ENCODE assay signal across 17 cellular contexts in genomic region chr22:19070397-19071169, GRCh38. TPM values are rescaled to one million over a fixed set of nuclear protein-coding genes. Genes with fewer than 3 reads are reported as not detected.
DNase-seq lines count a peak whose midpoint lies in the region; ATAC-seq, FAIRE-seq and TF ChIP-seq lines count a peak whose summit lies in the region.
"Had no signal": no experiment of that assay in that cellular context is flagged by ENCODE, and none has a peak within 500 bp of the region (broad histone marks: within the 10 kb centered on the region; RNA-seq: fewer than 3 reads in every experiment).

No MANE protein-coding gene starts in this region.

- H3K4me1 Mint-ChIP-seq in activated CD8-positive, alpha-beta memory T cell treated with anti-CD3 and anti-CD28 coated beads, Interleukin-2, amount 10 ng/mL, durations not matched to agents 7 days and 5 days: no peaks in the 10 kb centered on the region
- H3K4me1 Mint-ChIP-seq in osteocyte (ENCODE audit: unreplicated experiment): peaks cover 1% of the 10 kb centered on the region

- H2BK20ac ChIP-seq in H1 (ENCODE audit: low read length): no peak overlapping the region

- no peak overlapping the region; the same call in 1 of the 2 replicates for H4K8ac ChIP-seq in H1 (ENCODE audit: extremely low read depth, insufficient read depth, low read length)

- H2BK15ac ChIP-seq in H1 (ENCODE audit: low read length): no peak overlapping the region

- DNase-seq in activated CD8-positive, alpha-beta memory T cell treated with anti-CD3 and anti-CD28 coated beads for 24 hours: peak; percentile 42
- no peak for DNase-seq in activated CD8-positive, alpha-beta memory T cell treated with anti-CD3 and anti-CD28 coated beads, Interleukin-2, amount 10 ng/mL, durations not matched to agents 7 days and 5 days
- DNase-seq in NCI-H146 treated with DMSO at 0.1 percent for 48 hours (lab: John Stamatoyannopoulos, UW; ENCODE audit: unreplicated experiment): peak; percentile 19
- no peak for DNase-seq in H1 (ENCODE audit: low read depth in 1 of 2, low spot score in 2 of 2)
- peak; percentile 76 for DNase-seq in osteocyte (ENCODE audit: extremely low spot score, unreplicated experiment)
- no peak for DNase-seq in GDM1 (lab: John Stamatoyannopoulos, UW)
- no peak for DNase-seq in nucleus accumbens (lab: John Stamatoyannopoulos, UW)
- DNase-seq: 8988T, KG1, NCI-H1092 treated with DMSO at 0.1 percent for 48 hours, NCI-H1930, NCI-H2171 treated with DMSO at 0.1 percent for 48 hours had no signal

- ATAC-seq in activated CD8-positive, alpha-beta memory T cell treated with anti-CD3 and anti-CD28 coated beads, Interleukin-2, amount 10 ng/mL, durations not matched to agents 7 days and 5 days: no peak
- ATAC-seq in HG02763 (IDR thresholded peaks at IDR 0.05; ENCODE audit: unreplicated experiment): no peak
- ATAC-seq: HCT116 had no signal

- no peaks in the 10 kb centered on the region for H3K27me3 Mint-ChIP-seq in activated CD8-positive, alpha-beta memory T cell treated with anti-CD3 and anti-CD28 coated beads, Interleukin-2, amount 10 ng/mL, durations not matched to agents 7 days and 5 days
- no peaks in the 10 kb centered on the region for H3K27me3 Mint-ChIP-seq in osteocyte (ENCODE audit: unreplicated experiment)

- no peak overlapping the region for H3K23ac ChIP-seq in H1 (ENCODE audit: insufficient read length)

- no peaks in the 10 kb centered on the region for H3K27me3 ChIP-seq in H1 (replicated peaks in 1 of 4; ENCODE audit: control insufficient read depth in 3 of 4, extremely low read depth in 1 of 4, insufficient read depth in 3 of 4, low read length in 3 of 4)
- H3K27me3 ChIP-seq: BLaER1 had no signal

- H3K36me3 Mint-ChIP-seq in activated CD8-positive, alpha-beta memory T cell treated with anti-CD3 and anti-CD28 coated beads, Interleukin-2, amount 10 ng/mL, durations not matched to agents 7 days and 5 days: peaks cover 13% of the 10 kb centered on the region
- H3K36me3 Mint-ChIP-seq in osteocyte (ENCODE audit: unreplicated experiment): peaks cover 18% of the 10 kb centered on the region

- no peak overlapping the region for H2BK12ac ChIP-seq in H1 (ENCODE audit: low read depth, low read length)

- H3K79me2 ChIP-seq in H1 (ENCODE audit: control insufficient read depth in 1 of 2, insufficient read depth in 2 of 2, low read length in 2 of 2): peaks cover 0 to 5% of the 10 kb centered on the region in 2 experiments; a peak in 3 of 4 replicates

- no peak overlapping the region for H3K27ac Mint-ChIP-seq in activated CD8-positive, alpha-beta memory T cell treated with anti-CD3 and anti-CD28 coated beads, Interleukin-2, amount 10 ng/mL, durations not matched to agents 7 days and 5 days
- no peak overlapping the region for H3K27ac Mint-ChIP-seq in osteocyte (ENCODE audit: unreplicated experiment)

- no peak overlapping the region for H3K18ac ChIP-seq in H1 (ENCODE audit: extremely low read depth, low read length)

- H3K9me3 ChIP-seq in H1 (ENCODE audit: insufficient read depth in 2 of 2, low read depth in 1 of 2, low read length in 1 of 2): no peaks in the 10 kb centered on the region
- H3K9me3 ChIP-seq: BLaER1 had no signal

- WGBS in H1 (ENCODE audit: extremely low coverage in 1 of 2, insufficient coverage in 1 of 2, insufficient read length in 1 of 2, insufficient replicate concordance in 2 of 2, low coverage in 1 of 2, low lambda C conversion rate in 2 of 2, missing lambda C conversion rate in 1 of 2), 2 experiments: 91% methylated on average over 5 of the region's 5 CpGs; no CpG with 5 or more reads in 1 of the 2 experiments

- H3K56ac ChIP-seq in H1 (replicated peaks; ENCODE audit: insufficient read length, low read depth, low read length): no peak overlapping the region

- no peak overlapping the region for H2AFZ ChIP-seq in H1 (ENCODE audit: low read length)

- TF ChIP-seq CTCF in H1 (IDR thresholded peaks at IDR 0.05; ENCODE audit: control extremely low read depth in 1 of 3, insufficient read depth in 1 of 3, low read depth in 1 of 3, low read length in 3 of 3): no peak
- no peak for TF ChIP-seq CTCF in osteocyte (IDR thresholded peaks at IDR 0.05)

- H3K27ac ChIP-seq in H1 (ENCODE audit: low read depth, low read length): 0 out of 2 replicates have a peak overlapping the region, but pooled peaks have one; percentile 26
- H3K27ac ChIP-seq: BLaER1, HL-60 had no signal

- no peak for TF ChIP-seq POLR2A in H1 (IDR thresholded peaks at IDR 0.05; ENCODE audit: control extremely low read depth in 1 of 2, low read depth in 2 of 2, low read length in 2 of 2)

- CTCF ChIA-PET in activated CD8-positive, alpha-beta memory T cell treated with anti-CD3 and anti-CD28 coated beads, Interleukin-2, amount 10 ng/mL, durations not matched to agents 7 days and 5 days (lab: Charles Lee): no interaction called here
- CTCF ChIA-PET in H1 (lab: Charles Lee; ENCODE audit: partially characterized antibody): no interaction called here

- TF ChIP-seq RAD21 in H1 (IDR thresholded peaks at IDR 0.05 in 1 of 2, conservative IDR thresholded peaks at IDR 0.05 in 1 of 2; ENCODE audit: low read depth in 2 of 2, low read length in 2 of 2): no peak

- no peaks in the 10 kb centered on the region for H3K9me3 Mint-ChIP-seq in activated CD8-positive, alpha-beta memory T cell treated with anti-CD3 and anti-CD28 coated beads, Interleukin-2, amount 10 ng/mL, durations not matched to agents 7 days and 5 days (ENCODE audit: low read depth)
- no peaks in the 10 kb centered on the region for H3K9me3 Mint-ChIP-seq in osteocyte (ENCODE audit: unreplicated experiment)

- no peaks in the 10 kb centered on the region for H3K23me2 ChIP-seq in H1 (ENCODE audit: low read depth, low read length)

- H2BK5ac ChIP-seq in H1 (ENCODE audit: low read depth, low read length): no peak overlapping the region

- H3K79me1 ChIP-seq in H1 (ENCODE audit: low read depth, low read length): peaks cover 9% of the 10 kb centered on the region; the same call in 1 of the 2 replicates

- peaks cover 2 to 11% (median 5%) of the 10 kb centered on the region in 4 experiments; a peak in 6 of 8 replicates for H3K36me3 ChIP-seq in H1 (ENCODE audit: control insufficient read depth in 2 of 4, insufficient read depth in 4 of 4, low read length in 3 of 4)

- H3K4me2 ChIP-seq in H1 (ENCODE audit: insufficient read depth in 1 of 2, low read depth in 2 of 2, low read length in 2 of 2): no peak overlapping the region
- H3K4me2 ChIP-seq: BLaER1 had no signal

- no peak overlapping the region for H2BK120ac ChIP-seq in H1 (replicated peaks; ENCODE audit: low read depth, low read length)

- H4K5ac ChIP-seq in H1 (ENCODE audit: insufficient read length, low read depth, low read length): no peak overlapping the region

- H3K14ac ChIP-seq in H1 (ENCODE audit: insufficient read length): no peak overlapping the region

- no peak overlapping the region for H3K4me3 Mint-ChIP-seq in activated CD8-positive, alpha-beta memory T cell treated with anti-CD3 and anti-CD28 coated beads, Interleukin-2, amount 10 ng/mL, durations not matched to agents 7 days and 5 days
- no peak overlapping the region for H3K4me3 Mint-ChIP-seq in osteocyte (ENCODE audit: unreplicated experiment)

- H2AK5ac ChIP-seq in H1 (ENCODE audit: low read depth, low read length): no peak overlapping the region

- no peak for TF ChIP-seq EP300 in H1 (IDR thresholded peaks at IDR 0.05; ENCODE audit: borderline replicate concordance in 1 of 2, low read depth in 2 of 2, low read length in 2 of 2)

- no peak overlapping the region for H4K91ac ChIP-seq in H1 (replicated peaks; ENCODE audit: insufficient read length, low read length)

- POLR2A ChIA-PET in H1 (lab: Charles Lee; ENCODE audit: partially characterized antibody): interaction anchor here (1.0 kb wide), 1 partner anchor 23 kb away, joined by 4 read pairs; no protein-coding TSS in a partner anchor

- H3K9ac ChIP-seq in H1 (replicated peaks in 1 of 4; ENCODE audit: extremely low read depth in 1 of 4, low read depth in 3 of 4, low read length in 3 of 4): no peak overlapping the region; a peak in 1 of 7 replicates
- H3K9ac ChIP-seq: BLaER1 had no signal

- H3K4me1 ChIP-seq in H1 (replicated peaks in 1 of 4; ENCODE audit: control insufficient read depth in 3 of 4, insufficient read depth in 4 of 4, low read length in 3 of 4): no peaks in the 10 kb centered on the region
- H3K4me1 ChIP-seq: BLaER1 had no signal

- no peak overlapping the region for H3K4me3 ChIP-seq in H1 (ENCODE audit: extremely low read depth in 1 of 4, insufficient read depth in 2 of 4, low read depth in 3 of 4, low read length in 4 of 4)
- H3K4me3 ChIP-seq: BLaER1 had no signal

- H4K20me1 ChIP-seq in H1 (replicated peaks in 1 of 2; ENCODE audit: control insufficient read depth in 1 of 2, insufficient read depth in 2 of 2, low read length in 2 of 2): peaks cover 9 to 17% of the 10 kb centered on the region in 2 experiments

- H3K4ac ChIP-seq in H1 (replicated peaks; ENCODE audit: insufficient read length, low read depth, low read length): no peak overlapping the region

- no peak for FAIRE-seq in H1 (lab: Jason Lieb, UNC)
- FAIRE-seq: GM18507 had no signal

TF ChIP-seq in H1, 55 proteins besides CTCF, POLR2A, EP300 and RAD21 (continues in another document):
- no peak for TF ChIP-seq BCL11A (IDR thresholded peaks at IDR 0.05; ENCODE audit: low read depth in 2 of 2, low read length in 2 of 2)
- no peak for TF ChIP-seq EGR1 (IDR thresholded peaks at IDR 0.05; ENCODE audit: borderline replicate concordance, low read depth, low read length)
- no peak for TF ChIP-seq FOSL1 (IDR thresholded peaks at IDR 0.05; ENCODE audit: insufficient read depth, low read depth, low read length)
- no peak for TF ChIP-seq RBBP5 (IDR thresholded peaks at IDR 0.05; ENCODE audit: borderline replicate concordance, low read depth, low read length)
- TF ChIP-seq TBP (IDR thresholded peaks at IDR 0.05; ENCODE audit: low read depth, low read length): no peak
- TF ChIP-seq KDM5A (IDR thresholded peaks at IDR 0.05; ENCODE audit: low read length): no peak
- no peak for TF ChIP-seq ATF3 (IDR thresholded peaks at IDR 0.05; ENCODE audit: insufficient read depth, low read depth, low read length)

RNA-seq across cellular contexts. Expression of gene DGCR2, which starts 51.6 kb away (rescaled TPM):
- 10 to 100 TPM; 27.8 TPM for total RNA-seq in activated CD8-positive, alpha-beta memory T cell treated with anti-CD3 and anti-CD28 coated beads, Interleukin-2, amount 10 ng/mL, durations not matched to agents 7 days and 5 days
- 62.2 and 65.5 TPM in 2 replicates for total RNA-seq in H1 (2021; fragmentation: NEBNext Ultra II Directional; extraction: Animal tissue kit (Norgen Biotek cat#: 25700))
- 42.3 and 74.8 TPM in 2 replicates for polyA plus RNA-seq in H1 (2011; rRNA removed)
- 42.6 TPM for polyA plus RNA-seq in H1 (2011; cell fraction: cytosol; rRNA removed)
- 58.0 TPM for polyA plus RNA-seq in H1 (2011; cell fraction: nucleus; rRNA removed)
- 49.8 to 57.4 TPM (median 51.5 TPM) in 4 replicates for polyA plus RNA-seq in H1 (2012, experiment 1 of 2)
- polyA plus RNA-seq in H1 (2012, experiment 2 of 2): 59.6 TPM
- polyA plus RNA-seq in H1 (2013, experiment 1 of 2): 53.6 TPM
- 60.2 TPM for polyA plus RNA-seq in H1 (2013, experiment 2 of 2)
- polyA minus RNA-seq in H1 (2011; rRNA and poly(A)+ RNA removed): 47.2 and 62.3 TPM in 2 replicates
- 46.5 TPM for polyA minus RNA-seq in H1 (2011; cell fraction: cytosol; rRNA and poly(A)+ RNA removed)
- 33.3 TPM for polyA minus RNA-seq in H1 (2011; cell fraction: nucleus; rRNA and poly(A)+ RNA removed)
- 64.4 and 66.3 TPM in 2 replicates for total RNA-seq in osteocyte

Comparison
In these comparisons a context has a peak if more than half of its experiments do, and no peak if none do; other contexts are left out.
1. DNase-seq: peak in activated CD8-positive, alpha-beta memory T cell treated with anti-CD3 and anti-CD28 coated beads for 24 hours (single experiment), NCI-H146 treated with DMSO at 0.1 percent for 48 hours (single experiment) and osteocyte (single experiment); none in activated CD8-positive, alpha-beta memory T cell treated with anti-CD3 and anti-CD28 coated beads, Interleukin-2, amount 10 ng/mL, durations not matched to agents 7 days and 5 days (single experiment), H1 (0 of 2), GDM1 (single experiment) and nucleus accumbens (0 of 56).